15 cellular contexts compared by ENCODE assay signal in the genomic region with DNA sequence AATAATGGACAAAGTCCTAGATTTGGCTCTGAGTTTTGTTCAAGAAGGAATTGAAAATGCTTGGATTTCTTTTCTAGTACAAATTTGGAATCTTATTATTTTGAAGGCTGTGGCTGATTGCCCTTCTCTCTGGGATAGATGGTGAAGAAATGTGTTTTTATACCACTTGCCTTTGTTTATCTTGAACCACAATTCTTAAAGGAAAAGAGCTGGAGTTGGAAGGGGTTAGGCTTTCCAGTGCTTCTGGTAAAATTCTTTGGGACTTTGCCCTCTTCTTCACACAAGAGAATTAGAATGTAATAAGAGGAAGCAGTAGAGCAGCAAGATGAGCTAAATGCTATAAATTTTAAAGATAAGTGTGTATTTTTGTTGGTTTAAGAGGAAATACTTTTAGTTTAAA.
DNase-seq lines count a peak whose midpoint lies in the region; ATAC-seq lines count a peak whose summit lies in the region.
"Had no signal": no experiment of that assay in that cellular context is flagged by ENCODE, and none has a peak within 500 bp of the region (broad histone marks: within the 10 kb centered on the region; RNA-seq: fewer than 3 reads in every experiment).

No MANE protein-coding gene starts in this region.

- peak; percentile 29 for DNase-seq in A172 (ENCODE audit: low spot score)
- peak; percentile 24 for DNase-seq in NOMO-1 treated with dmso at 0.1 percent for 144 hours (lab: John Stamatoyannopoulos, UW; ENCODE audit: unreplicated experiment)
- DNase-seq in kidney glomerular epithelial cell (lab: John Stamatoyannopoulos, UW) = peak; percentile 20
- DNase-seq in stromal cell of bone marrow (ENCODE audit: low read depth) = peak; percentile 5
- no peak for DNase-seq in NCI-H82 (lab: John Stamatoyannopoulos, UW)
- DNase-seq: Calu3; CD8-positive, alpha-beta T cell; DMS79 treated with DMSO at 0.1 percent for 48 hours; GF-D8; GM23248; HCEC 1CT; IMR-90 had no signal

- ATAC-seq in HG02981 (IDR thresholded peaks at IDR 0.05; ENCODE audit: unreplicated experiment) (no peak), HG02763 (IDR thresholded peaks at IDR 0.05; ENCODE audit: unreplicated experiment) (no peak)
- ATAC-seq: CD8-positive, alpha-beta T cell; K562 had no signal
